Comparison of ENCODE assay signal across 18 cellular contexts in genomic region chr6:40807484-40807883, GRCh38.
DNase-seq lines count a peak whose midpoint lies in the region; ATAC-seq, FAIRE-seq and TF ChIP-seq lines count a peak whose summit lies in the region.
"Had no signal": no experiment of that assay in that cellular context is flagged by ENCODE, and none has a peak within 500 bp of the region (broad histone marks: within the 10 kb centered on the region; RNA-seq: fewer than 3 reads in every experiment).

No MANE protein-coding gene starts in this region.

- FAIRE-seq in RCC 7860 (lab: Jason Lieb, UNC) (peak; percentile 84), GM19239 (lab: Jason Lieb, UNC) (no peak)
- FAIRE-seq: HTR-8/SVneo had no signal

- TF ChIP-seq POLR2A in gastrocnemius medialis (IDR thresholded peaks at IDR 0.05), result no peak

- H3K9me2 ChIP-seq in GM23248 (ENCODE audit: insufficient read depth), result no peaks in the 10 kb centered on the region

- H3K79me2 ChIP-seq in GM23248 (ENCODE audit: insufficient read depth), result no peaks in the 10 kb centered on the region
- H3K79me2 ChIP-seq: parathyroid adenoma had no signal

- no peak overlapping the region for H3K27ac ChIP-seq in GM23248
- H3K27ac ChIP-seq in gastrocnemius medialis, result peak overlapping the region in 3 of 4 donors; percentile 52 to 78 (median 65)
- H3K27ac ChIP-seq: dorsolateral prefrontal cortex, parathyroid adenoma, transverse colon, VCaP had no signal

- H3K36me3 ChIP-seq in GM23248 (ENCODE audit: low read depth) (no peaks in the 10 kb centered on the region), gastrocnemius medialis (no peaks in the 10 kb centered on the region)
- H3K36me3 ChIP-seq: transverse colon had no signal

- no peaks in the 10 kb centered on the region for H3F3A ChIP-seq in GM23248 (ENCODE audit: insufficient read depth)

- H3K9me3 ChIP-seq in GM23248 (ENCODE audit: low read depth) (no peaks in the 10 kb centered on the region), gastrocnemius medialis (no peaks in the 10 kb centered on the region)
- H3K9me3 ChIP-seq: transverse colon had no signal

- no peaks in the 10 kb centered on the region for H4K20me1 ChIP-seq in GM23248 (ENCODE audit: insufficient read depth)

- WGBS in GM23248 (ENCODE audit: low coverage in 1 of 2, low lambda C conversion rate in 2 of 2, missing lambda C conversion rate in 2 of 2), 2 experiments, result 68 to 72% methylated on average over 5 of the region's 5 CpGs

- no peak overlapping the region for H3K4me2 ChIP-seq in GM23248 (ENCODE audit: unreplicated experiment)

- H3K4me3 ChIP-seq in GM23248 (no peak overlapping the region), gastrocnemius medialis (no peak overlapping the region)
- H3K4me3 ChIP-seq: dorsolateral prefrontal cortex, transverse colon had no signal

- intact Hi-C loops in gastrocnemius medialis (cut with DNase I; ENCODE audit: low total_unique reads), result loop anchor here (10.0 kb wide), 1 partner anchor 133 kb away; no protein-coding TSS in a partner anchor

- no peaks in the 10 kb centered on the region for H3K27me3 ChIP-seq in GM23248 (replicated peaks; ENCODE audit: insufficient read depth)
- H3K27me3 ChIP-seq in gastrocnemius medialis, result no peaks in the 10 kb centered on the region
- H3K27me3 ChIP-seq: dorsolateral prefrontal cortex, transverse colon had no signal

- no peak overlapping the region for H3K9ac ChIP-seq in GM23248
- H3K9ac ChIP-seq: parathyroid adenoma had no signal

- DNase-seq in GM23248 (peak; percentile 65), RCC 7860 (ENCODE audit: low spot score) (peak; percentile 69), fibroblast of peridontal ligament (ENCODE audit: extremely low read depth) (peak; percentile 8), gastrocnemius medialis (peak; percentile 57 to 72), cerebellar nuclear complex (lab: John Stamatoyannopoulos, UW) (no peak), GM19239 (ENCODE audit: insufficient read length, low spot score) (no peak), SK-N-DZ (ENCODE audit: low spot score) (no peak)
- DNase-seq: activated CD8-positive, alpha-beta T cell treated with anti-CD3 and anti-CD28 coated beads for 36 hours; DND-41; dorsolateral prefrontal cortex; H9; NCI-H1930; NCI-H510A treated with DMSO at 0.1 percent for 48 hours; transverse colon had no signal

- in situ Hi-C loops in GM23248 (cut with MboI) (no loop called here), gastrocnemius medialis (cut with MboI; ENCODE audit: low sequenced_read_pairs in 4 of 4) (loop anchor here in 1 of 4 donors (25.0 kb wide), 1 partner anchor 470 kb away; no protein-coding TSS in a partner anchor)

- TF ChIP-seq CTCF in gastrocnemius medialis (IDR thresholded peaks at IDR 0.05 in 4 of 5, conservative IDR thresholded peaks at IDR 0.05 in 1 of 5), result no peak

- peak; percentile 69 to 72 for ATAC-seq in gastrocnemius medialis
- ATAC-seq in HG02852 (IDR thresholded peaks at IDR 0.05; ENCODE audit: unreplicated experiment), result no peak
- ATAC-seq: activated CD8-positive, alpha-beta T cell treated with anti-CD3 and anti-CD28 coated beads for 36 hours had no signal

- H2AFZ ChIP-seq in GM23248, result no peak overlapping the region
- H2AFZ ChIP-seq: parathyroid adenoma had no signal

- H3K4me1 ChIP-seq in GM23248 (ENCODE audit: insufficient read depth), result 0 out of 2 replicates have a peak, but pooled peaks cover 8% of the 10 kb centered on the region
- H3K4me1 ChIP-seq in gastrocnemius medialis, result peaks cover 23 to 47% of the 10 kb centered on the region in 2 donors
- H3K4me1 ChIP-seq: parathyroid adenoma had no signal

Comparison
In these comparisons a context has a peak if more than half of its experiments do, and no peak if none do; other contexts are left out.
1. DNase-seq: peak in GM23248 (single experiment), RCC 7860 (single experiment), fibroblast of peridontal ligament (single experiment) and gastrocnemius medialis (2 of 2); none in cerebellar nuclear complex (0 of 2), GM19239 (single experiment) and SK-N-DZ (single experiment).